Comparison of ENCODE assay signal across 1 cellular context in the genomic region with DNA sequence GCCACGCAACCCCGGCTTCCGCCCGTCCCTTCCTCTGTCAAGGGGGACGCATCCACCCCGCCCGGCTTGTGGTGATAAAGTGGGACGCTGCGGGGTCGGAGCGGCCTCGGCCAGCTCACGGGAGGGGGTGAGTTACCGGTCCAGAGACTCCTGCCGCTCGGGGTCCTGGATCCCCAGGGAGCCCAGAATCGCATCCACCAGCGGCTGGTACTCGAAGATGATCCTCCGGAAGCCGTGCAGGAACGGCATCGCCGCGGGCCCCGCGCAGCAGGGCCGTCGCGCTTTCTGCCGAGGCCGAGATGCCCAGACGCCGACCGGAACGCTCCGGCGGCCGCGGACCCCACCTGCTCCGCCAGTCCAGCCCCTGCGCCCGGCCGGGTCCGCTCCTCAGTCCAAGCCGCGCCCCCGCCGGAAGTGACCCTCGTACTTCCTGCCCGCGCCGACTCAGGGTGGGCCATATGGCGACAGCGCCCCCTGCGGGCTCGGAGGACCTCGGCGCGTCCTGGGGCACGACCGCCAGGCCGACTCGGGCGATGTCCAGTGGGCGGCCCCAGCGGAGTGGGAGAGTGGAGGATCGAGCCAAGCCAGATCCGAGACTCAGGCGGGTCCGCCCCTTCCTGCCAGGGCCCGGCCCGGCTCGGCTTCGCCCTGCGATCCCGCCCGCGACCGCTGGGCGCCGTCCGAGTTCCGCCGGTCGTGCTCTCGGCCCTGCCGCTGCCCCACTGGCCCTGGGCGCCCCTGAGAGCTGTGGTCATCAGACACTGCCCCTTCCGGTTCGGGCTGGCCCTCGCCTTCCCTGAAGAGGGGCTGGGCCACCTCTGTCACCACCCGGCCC.
A peak's percentile ranks its signal among the peaks of the same experiment; 100 is the strongest.
TF ChIP-seq lines count a peak whose summit lies in the region.

A gene with protein sequence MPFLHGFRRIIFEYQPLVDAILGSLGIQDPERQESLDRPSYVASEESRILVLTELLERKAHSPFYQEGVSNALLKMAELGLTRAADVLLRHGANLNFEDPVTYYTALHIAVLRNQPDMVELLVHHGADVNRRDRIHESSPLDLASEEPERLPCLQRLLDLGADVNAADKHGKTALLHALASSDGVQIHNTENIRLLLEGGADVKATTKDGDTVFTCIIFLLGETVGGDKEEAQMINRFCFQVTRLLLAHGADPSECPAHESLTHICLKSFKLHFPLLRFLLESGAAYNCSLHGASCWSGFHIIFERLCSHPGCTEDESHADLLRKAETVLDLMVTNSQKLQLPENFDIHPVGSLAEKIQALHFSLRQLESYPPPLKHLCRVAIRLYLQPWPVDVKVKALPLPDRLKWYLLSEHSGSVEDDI (minus strand): TSS at position 401 of the 835 bp plus-strand sequence. CDS start 152 bp downstream, at position 249.

TF ChIP-seq in HEK293, 187 proteins besides CTCF, POLR2A, EP300 and RAD21 (continued from another document and continues in another):
- TF ChIP-seq ZNF302 (tag by site-specific recombination; IDR thresholded peaks at IDR 0.05; ENCODE audit: low read depth) (no peak), ZNF404 (tag by site-specific recombination; IDR thresholded peaks at IDR 0.05) (no peak), ZNF626 (tag by site-specific recombination; IDR thresholded peaks at IDR 0.05) (no peak), ZBTB1 (tag by site-specific recombination; IDR thresholded peaks at IDR 0.05) (no peak), FEZF1 (tag by site-specific recombination; IDR thresholded peaks at IDR 0.05) (no peak), SETDB1 (IDR thresholded peaks at IDR 0.05; ENCODE audit: insufficient read length, low read length) (no peak), ZNF529 (tag by site-specific recombination; IDR thresholded peaks at IDR 0.05; ENCODE audit: insufficient replicate concordance) (no peak), ZNF324 (tag by site-specific recombination; IDR thresholded peaks at IDR 0.05) (peak; percentile 84; the same call in 1 of the 2 replicates), MYNN (tag by site-specific recombination; IDR thresholded peaks at IDR 0.05; ENCODE audit: borderline replicate concordance) (no peak), ZNF514 (tag by site-specific recombination; IDR thresholded peaks at IDR 0.05) (no peak), ZNF48 (tag by site-specific recombination; IDR thresholded peaks at IDR 0.05) (no peak), ZBTB6 (tag by site-specific recombination; IDR thresholded peaks at IDR 0.05) (0 out of 2 replicates have a peak, but pooled peaks have one; percentile 54), ZNF624 (tag by site-specific recombination; IDR thresholded peaks at IDR 0.05) (no peak), KLF7 (tag by site-specific recombination; IDR thresholded peaks at IDR 0.05; ENCODE audit: borderline replicate concordance) (peak; percentile 60; the same call in 1 of the 2 replicates), ZFHX2 (tag by site-specific recombination; conservative IDR thresholded peaks at IDR 0.05) (peak; percentile 93), MZF1 (tag by site-specific recombination; IDR thresholded peaks at IDR 0.05; ENCODE audit: borderline replicate concordance) (no peak), ZBTB44 (tag by site-specific recombination; IDR thresholded peaks at IDR 0.05) (peak; percentile 63; the same call in 1 of the 2 replicates), ZBTB17 (tag by site-specific recombination; IDR thresholded peaks at IDR 0.05) (peak; percentile 93), ZNF433 (tag by site-specific recombination; IDR thresholded peaks at IDR 0.05; ENCODE audit: low read depth) (no peak), ZNF266 (tag by site-specific recombination; IDR thresholded peaks at IDR 0.05; ENCODE audit: low read depth) (no peak), ZNF660 (tag by site-specific recombination; IDR thresholded peaks at IDR 0.05) (peak; percentile 98), ZNF416 (tag by site-specific recombination; IDR thresholded peaks at IDR 0.05) (no peak), PRDM10 (tag by site-specific recombination; IDR thresholded peaks at IDR 0.05) (peak; percentile 77), ZNF777 (tag by site-specific recombination; IDR thresholded peaks at IDR 0.05; ENCODE audit: borderline replicate concordance) (no peak)
- TF ChIP-seq, protein P1, sequence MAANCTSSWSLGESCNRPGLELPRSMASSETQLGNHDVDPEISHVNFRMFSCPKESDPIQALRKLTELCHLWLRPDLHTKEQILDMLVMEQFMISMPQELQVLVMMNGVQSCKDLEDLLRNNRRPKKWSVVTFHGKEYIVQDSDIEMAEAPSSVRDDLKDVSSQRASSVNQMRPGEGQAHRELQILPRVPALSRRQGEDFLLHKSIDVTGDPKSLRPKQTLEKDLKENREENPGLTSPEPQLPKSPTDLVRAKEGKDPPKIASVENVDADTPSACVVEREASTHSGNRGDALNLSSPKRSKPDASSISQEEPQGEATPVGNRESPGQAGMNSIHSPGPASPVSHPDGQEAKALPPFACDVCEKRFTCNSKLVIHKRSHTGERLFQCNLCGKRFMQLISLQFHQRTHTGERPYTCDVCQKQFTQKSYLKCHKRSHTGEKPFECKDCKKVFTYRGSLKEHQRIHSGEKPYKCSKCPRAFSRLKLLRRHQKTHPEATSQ (tag by site-specific recombination; IDR thresholded peaks at IDR 0.05): peak; percentile 94
- TF ChIP-seq, protein P2, sequence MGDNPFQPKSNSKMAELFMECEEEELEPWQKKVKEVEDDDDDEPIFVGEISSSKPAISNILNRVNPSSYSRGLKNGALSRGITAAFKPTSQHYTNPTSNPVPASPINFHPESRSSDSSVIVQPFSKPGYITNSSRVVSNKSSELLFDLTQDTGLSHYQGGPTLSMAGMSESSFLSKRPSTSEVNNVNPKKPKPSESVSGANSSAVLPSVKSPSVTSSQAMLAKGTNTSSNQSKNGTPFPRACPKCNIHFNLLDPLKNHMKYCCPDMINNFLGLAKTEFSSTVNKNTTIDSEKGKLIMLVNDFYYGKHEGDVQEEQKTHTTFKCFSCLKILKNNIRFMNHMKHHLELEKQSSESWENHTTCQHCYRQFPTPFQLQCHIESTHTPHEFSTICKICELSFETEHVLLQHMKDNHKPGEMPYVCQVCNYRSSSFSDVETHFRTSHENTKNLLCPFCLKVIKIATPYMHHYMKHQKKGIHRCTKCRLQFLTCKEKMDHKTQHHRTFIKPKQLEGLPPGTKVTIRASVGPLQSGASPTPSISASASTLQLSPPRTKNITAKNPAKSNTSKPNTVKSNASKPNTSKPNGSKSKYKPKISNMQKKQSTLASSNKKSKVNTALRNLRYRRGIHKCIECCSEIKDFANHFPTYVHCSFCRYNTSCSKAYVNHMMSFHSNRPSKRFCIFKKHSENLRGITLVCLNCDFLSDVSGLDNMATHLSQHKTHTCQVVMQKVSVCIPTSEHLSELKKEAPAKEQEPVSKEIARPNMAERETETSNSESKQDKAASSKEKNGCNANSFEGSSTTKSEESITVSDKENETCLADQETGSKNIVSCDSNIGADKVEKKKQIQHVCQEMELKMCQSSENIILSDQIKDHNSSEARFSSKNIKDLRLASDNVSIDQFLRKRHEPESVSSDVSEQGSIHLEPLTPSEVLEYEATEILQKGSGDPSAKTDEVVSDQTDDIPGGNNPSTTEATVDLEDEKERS (tag by site-specific recombination; IDR thresholded peaks at IDR 0.05): no peak
- TF ChIP-seq, protein P3, sequence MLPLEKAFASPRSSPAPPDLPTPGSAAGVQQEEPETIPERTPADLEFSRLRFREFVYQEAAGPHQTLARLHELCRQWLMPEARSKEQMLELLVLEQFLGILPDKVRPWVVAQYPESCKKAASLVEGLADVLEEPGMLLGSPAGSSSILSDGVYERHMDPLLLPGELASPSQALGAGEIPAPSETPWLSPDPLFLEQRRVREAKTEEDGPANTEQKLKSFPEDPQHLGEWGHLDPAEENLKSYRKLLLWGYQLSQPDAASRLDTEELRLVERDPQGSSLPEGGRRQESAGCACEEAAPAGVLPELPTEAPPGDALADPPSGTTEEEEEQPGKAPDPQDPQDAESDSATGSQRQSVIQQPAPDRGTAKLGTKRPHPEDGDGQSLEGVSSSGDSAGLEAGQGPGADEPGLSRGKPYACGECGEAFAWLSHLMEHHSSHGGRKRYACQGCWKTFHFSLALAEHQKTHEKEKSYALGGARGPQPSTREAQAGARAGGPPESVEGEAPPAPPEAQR (tag by site-specific recombination; IDR thresholded peaks at IDR 0.05): no peak
- TF ChIP-seq, protein P4, sequence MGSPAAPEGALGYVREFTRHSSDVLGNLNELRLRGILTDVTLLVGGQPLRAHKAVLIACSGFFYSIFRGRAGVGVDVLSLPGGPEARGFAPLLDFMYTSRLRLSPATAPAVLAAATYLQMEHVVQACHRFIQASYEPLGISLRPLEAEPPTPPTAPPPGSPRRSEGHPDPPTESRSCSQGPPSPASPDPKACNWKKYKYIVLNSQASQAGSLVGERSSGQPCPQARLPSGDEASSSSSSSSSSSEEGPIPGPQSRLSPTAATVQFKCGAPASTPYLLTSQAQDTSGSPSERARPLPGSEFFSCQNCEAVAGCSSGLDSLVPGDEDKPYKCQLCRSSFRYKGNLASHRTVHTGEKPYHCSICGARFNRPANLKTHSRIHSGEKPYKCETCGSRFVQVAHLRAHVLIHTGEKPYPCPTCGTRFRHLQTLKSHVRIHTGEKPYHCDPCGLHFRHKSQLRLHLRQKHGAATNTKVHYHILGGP (tag by site-specific recombination; IDR thresholded peaks at IDR 0.05): no peak
- TF ChIP-seq, protein P5, sequence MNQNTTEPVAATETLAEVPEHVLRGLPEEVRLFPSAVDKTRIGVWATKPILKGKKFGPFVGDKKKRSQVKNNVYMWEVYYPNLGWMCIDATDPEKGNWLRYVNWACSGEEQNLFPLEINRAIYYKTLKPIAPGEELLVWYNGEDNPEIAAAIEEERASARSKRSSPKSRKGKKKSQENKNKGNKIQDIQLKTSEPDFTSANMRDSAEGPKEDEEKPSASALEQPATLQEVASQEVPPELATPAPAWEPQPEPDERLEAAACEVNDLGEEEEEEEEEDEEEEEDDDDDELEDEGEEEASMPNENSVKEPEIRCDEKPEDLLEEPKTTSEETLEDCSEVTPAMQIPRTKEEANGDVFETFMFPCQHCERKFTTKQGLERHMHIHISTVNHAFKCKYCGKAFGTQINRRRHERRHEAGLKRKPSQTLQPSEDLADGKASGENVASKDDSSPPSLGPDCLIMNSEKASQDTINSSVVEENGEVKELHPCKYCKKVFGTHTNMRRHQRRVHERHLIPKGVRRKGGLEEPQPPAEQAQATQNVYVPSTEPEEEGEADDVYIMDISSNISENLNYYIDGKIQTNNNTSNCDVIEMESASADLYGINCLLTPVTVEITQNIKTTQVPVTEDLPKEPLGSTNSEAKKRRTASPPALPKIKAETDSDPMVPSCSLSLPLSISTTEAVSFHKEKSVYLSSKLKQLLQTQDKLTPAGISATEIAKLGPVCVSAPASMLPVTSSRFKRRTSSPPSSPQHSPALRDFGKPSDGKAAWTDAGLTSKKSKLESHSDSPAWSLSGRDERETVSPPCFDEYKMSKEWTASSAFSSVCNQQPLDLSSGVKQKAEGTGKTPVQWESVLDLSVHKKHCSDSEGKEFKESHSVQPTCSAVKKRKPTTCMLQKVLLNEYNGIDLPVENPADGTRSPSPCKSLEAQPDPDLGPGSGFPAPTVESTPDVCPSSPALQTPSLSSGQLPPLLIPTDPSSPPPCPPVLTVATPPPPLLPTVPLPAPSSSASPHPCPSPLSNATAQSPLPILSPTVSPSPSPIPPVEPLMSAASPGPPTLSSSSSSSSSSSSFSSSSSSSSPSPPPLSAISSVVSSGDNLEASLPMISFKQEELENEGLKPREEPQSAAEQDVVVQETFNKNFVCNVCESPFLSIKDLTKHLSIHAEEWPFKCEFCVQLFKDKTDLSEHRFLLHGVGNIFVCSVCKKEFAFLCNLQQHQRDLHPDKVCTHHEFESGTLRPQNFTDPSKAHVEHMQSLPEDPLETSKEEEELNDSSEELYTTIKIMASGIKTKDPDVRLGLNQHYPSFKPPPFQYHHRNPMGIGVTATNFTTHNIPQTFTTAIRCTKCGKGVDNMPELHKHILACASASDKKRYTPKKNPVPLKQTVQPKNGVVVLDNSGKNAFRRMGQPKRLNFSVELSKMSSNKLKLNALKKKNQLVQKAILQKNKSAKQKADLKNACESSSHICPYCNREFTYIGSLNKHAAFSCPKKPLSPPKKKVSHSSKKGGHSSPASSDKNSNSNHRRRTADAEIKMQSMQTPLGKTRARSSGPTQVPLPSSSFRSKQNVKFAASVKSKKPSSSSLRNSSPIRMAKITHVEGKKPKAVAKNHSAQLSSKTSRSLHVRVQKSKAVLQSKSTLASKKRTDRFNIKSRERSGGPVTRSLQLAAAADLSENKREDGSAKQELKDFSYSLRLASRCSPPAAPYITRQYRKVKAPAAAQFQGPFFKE (tag by site-specific recombination; IDR thresholded peaks at IDR 0.05; ENCODE audit: borderline replicate concordance): no peak
